Comparison of ENCODE assay signal across 24 cellular contexts in the genomic region with DNA sequence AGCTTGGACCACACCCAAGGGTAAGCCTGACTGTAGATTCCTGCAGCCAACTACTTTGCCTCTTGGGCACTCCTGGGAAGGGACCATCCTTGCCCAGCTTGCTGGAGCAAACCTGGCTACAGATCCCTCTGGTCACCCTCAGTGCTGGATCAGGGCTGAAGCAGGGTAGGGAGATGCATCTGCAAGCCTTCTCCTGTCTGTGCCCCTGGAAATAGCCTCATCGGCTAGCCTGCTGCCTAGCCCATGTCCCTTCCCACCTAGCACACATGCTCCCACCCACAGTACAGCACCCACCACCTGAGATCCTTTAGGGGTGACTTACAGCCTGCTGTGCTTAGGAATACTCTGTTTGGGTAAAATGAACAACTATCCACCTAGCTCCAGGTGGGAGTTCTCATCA.
"Had no signal": no experiment of that assay in that cellular context is flagged by ENCODE, and none has a peak within 500 bp of the region (broad histone marks: within the 10 kb centered on the region; RNA-seq: fewer than 3 reads in every experiment).

No MANE protein-coding gene starts in this region.

- H3K4me1 ChIP-seq: SJCRH30 had no signal

- DNase-seq: Karpas-422, KBM-7, MM.1S, MV-4-11, NCI-H1092, NCI-H1105, NCI-H1417 treated with DMSO at 0.1 percent for 48 hours, NCI-H1436 treated with DMSO at 0.1 percent for 48 hours, NCI-H1694 treated with DMSO at 0.1 percent for 48 hours, NCI-H187 treated with DMSO at 0.1 percent for 48 hours, NCI-H2171 treated with DMSO at 0.1 percent for 48 hours, NCI-H2227 treated with DMSO at 0.1 percent for 48 hours, NCI-H446, NCI-H524 treated with DMSO at 0.1 percent for 48 hours, NCI-H526 treated with DMSO at 0.1 percent for 48 hours, PC-9, SIG-M5, SJCRH30 had no signal

- ATAC-seq: Panc1, Right ventricle myocardium inferior, SK-N-SH treated with all-trans-retinoic acid at 6 μM for 48 hours had no signal

- H3K9ac ChIP-seq: KMS-11 had no signal

- H3K27me3 ChIP-seq: SJCRH30 had no signal

- H2AFZ ChIP-seq: PC-9 had no signal

- H3K27ac ChIP-seq: KMS-11, PC-9, RWPE1, SJCRH30, SK-N-MC had no signal

- H3K9me3 ChIP-seq: SJCRH30 had no signal

- H3K4me3 ChIP-seq: PC-9, SJCRH30, SK-N-MC had no signal

- H3K4me2 ChIP-seq: KMS-11, PC-9 had no signal

- H3K36me3 ChIP-seq: SJCRH30 had no signal
